8 cellular contexts compared by ENCODE assay signal in the genomic region with DNA sequence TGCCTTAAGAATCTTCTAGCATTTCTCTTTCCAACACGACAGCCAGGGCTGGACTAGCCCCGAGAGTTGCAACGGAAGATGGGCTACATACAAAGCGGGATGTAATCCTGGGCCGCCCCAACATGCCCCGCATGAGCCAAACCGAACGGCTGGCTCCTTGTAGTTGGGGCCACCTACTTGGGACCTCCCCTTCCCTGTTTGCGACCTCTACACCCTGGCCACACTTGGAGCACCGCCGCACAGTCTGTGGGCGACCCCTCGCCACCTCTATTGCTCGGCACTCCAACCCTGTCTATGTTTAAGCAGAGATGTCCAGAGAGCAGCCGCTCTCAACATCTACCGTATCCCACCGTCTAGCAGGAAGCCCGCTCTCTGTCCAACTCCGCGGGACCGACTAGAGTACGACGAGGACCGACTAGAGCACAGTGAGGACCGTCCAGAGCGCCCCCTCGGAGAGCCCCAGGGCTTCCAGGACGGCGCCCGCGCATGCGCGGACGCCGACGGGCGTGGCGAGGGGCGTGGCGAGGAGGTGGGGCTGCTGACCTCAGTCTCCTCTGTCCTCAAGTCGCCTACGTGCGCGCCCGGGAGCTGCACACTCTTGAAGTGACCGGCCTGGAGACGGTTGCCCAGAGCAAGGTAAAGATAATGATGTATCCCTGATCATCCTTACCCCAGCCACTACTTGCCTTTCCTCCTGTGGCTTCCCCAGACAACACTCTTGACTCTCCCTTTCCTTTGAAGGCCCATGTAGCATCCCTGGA. TPM values are rescaled to one million over a fixed set of nuclear protein-coding genes. Genes with fewer than 3 reads are reported as not detected.
DNase-seq lines count a peak whose midpoint lies in the region; ATAC-seq and TF ChIP-seq lines count a peak whose summit lies in the region.

No MANE protein-coding gene starts in this region.

- no CpG with 5 or more reads among the region's 47 CpGs for WGBS in iPS DF 6.9 (ENCODE audit: insufficient coverage, insufficient read length)

- peak overlapping the region; percentile 93 for H3K4me2 ChIP-seq in GM23338
- H3K4me2 ChIP-seq in skeletal muscle satellite cell (ENCODE audit: low read length): peak overlapping the region; percentile 80

- no peaks in the 10 kb centered on the region; the same call in 1 of the 2 replicates for H4K20me1 ChIP-seq in GM23338 (replicated peaks; ENCODE audit: insufficient read depth)

- H3K27ac ChIP-seq in GM23338 (ENCODE audit: low read depth): no peak overlapping the region
- no peak overlapping the region for H3K27ac ChIP-seq in iPS DF 6.9 (ENCODE audit: low read length)
- no peak overlapping the region for H3K27ac ChIP-seq in SJCRH30

- H3K4me1 ChIP-seq in GM23338 (ENCODE audit: insufficient read depth) (peaks cover 11% of the 10 kb centered on the region), iPS DF 6.9 (ENCODE audit: control insufficient read depth, insufficient read depth, low read length) (peaks cover 5% of the 10 kb centered on the region; the same call in 1 of the 2 replicates), skeletal muscle satellite cell (ENCODE audit: control insufficient read depth, insufficient read depth, low read length) (peaks cover 31% of the 10 kb centered on the region), SJCRH30 (no peaks in the 10 kb centered on the region)

- peak overlapping the region; percentile 99 for H2AFZ ChIP-seq in GM23338

- H3K9me3 Mint-ChIP-seq in GM23338: peaks cover 21% of the 10 kb centered on the region

- in situ Hi-C loops in astrocyte of the spinal cord (cut with HindIII; ENCODE audit: low sequenced_read_pairs): no loop called here

- TF ChIP-seq CTCF in GM23338 (conservative IDR thresholded peaks at IDR 0.05; ENCODE audit: low read depth in 2 of 2) (peak in 1 of 2 experiments; percentile 31; a peak in 2 of 4 replicates), astrocyte of the spinal cord (IDR thresholded peaks at IDR 0.05; ENCODE audit: low read depth, low read length) (peak; percentile 17)

- H3K4me3 ChIP-seq in GM23338 (peak overlapping the region; percentile 76), astrocyte of the spinal cord (ENCODE audit: low read depth, low read length) (peak overlapping the region; percentile 60), iPS DF 6.9 (ENCODE audit: low read length) (peak overlapping the region; percentile 39; the same call in 1 of the 2 replicates), skeletal muscle satellite cell (ENCODE audit: low read length) (peak overlapping the region; percentile 65), SJCRH30 (no peak overlapping the region)

- H3K27me3 Mint-ChIP-seq in GM23338 (ENCODE audit: insufficient read depth, low read depth, poor library complexity): peaks cover 76% of the 10 kb centered on the region

- no peaks in the 10 kb centered on the region for H3K9me2 ChIP-seq in GM23338 (ENCODE audit: insufficient read depth)

- DNase-seq in GM04504 (ENCODE audit: low read depth) (peak; percentile 82), GM23338 (ENCODE audit: low spot score) (peak; percentile 95), MV-4-11 (lab: John Stamatoyannopoulos, UW) (peak; percentile 79), T1000 (lab: John Stamatoyannopoulos, UW) (peak; percentile 83), astrocyte of the spinal cord (ENCODE audit: low read depth, low spot score) (peak; percentile 90), iPS DF 6.9 (ENCODE audit: low read depth, low spot score) (peak; percentile 68), SJCRH30 (no peak)

- no peaks in the 10 kb centered on the region for H3K36me3 Mint-ChIP-seq in GM23338 (ENCODE audit: low read depth)

- H3K27ac Mint-ChIP-seq in GM23338: no peak overlapping the region

- H3K9me3 ChIP-seq in iPS DF 6.9 (ENCODE audit: control insufficient read depth, insufficient read depth, low read length): no peaks in the 10 kb centered on the region
- no peaks in the 10 kb centered on the region for H3K9me3 ChIP-seq in skeletal muscle satellite cell (replicated peaks; ENCODE audit: low read length)
- H3K9me3 ChIP-seq in SJCRH30 (replicated peaks): no peaks in the 10 kb centered on the region

- no peaks in the 10 kb centered on the region for H3K36me3 ChIP-seq in GM23338 (ENCODE audit: insufficient read depth)
- no peaks in the 10 kb centered on the region for H3K36me3 ChIP-seq in iPS DF 6.9 (ENCODE audit: control insufficient read depth, insufficient read depth, low read length)
- H3K36me3 ChIP-seq in skeletal muscle satellite cell (ENCODE audit: insufficient read depth, low read length): peaks cover 6% of the 10 kb centered on the region
- H3K36me3 ChIP-seq in SJCRH30: no peaks in the 10 kb centered on the region

- peak overlapping the region; percentile 86 for H3K9ac ChIP-seq in skeletal muscle satellite cell (ENCODE audit: low read depth, low read length)

- H3K27me3 ChIP-seq in GM23338 (ENCODE audit: insufficient read depth) (peaks cover 64% of the 10 kb centered on the region), iPS DF 6.9 (ENCODE audit: control insufficient read depth, insufficient read depth, low read length) (peaks cover 24% of the 10 kb centered on the region), skeletal muscle satellite cell (ENCODE audit: control insufficient read depth, insufficient read depth, low read length) (no peaks in the 10 kb centered on the region), SJCRH30 (no peaks in the 10 kb centered on the region)

- peaks cover 4% of the 10 kb centered on the region; the same call in 1 of the 2 replicates for H3F3A ChIP-seq in GM23338 (replicated peaks; ENCODE audit: low read depth)

- peaks cover 16% of the 10 kb centered on the region for H3K4me1 Mint-ChIP-seq in GM23338

- peak overlapping the region; percentile 74 for H3K4me3 Mint-ChIP-seq in GM23338

- no peaks in the 10 kb centered on the region for H3K79me2 ChIP-seq in GM23338 (replicated peaks; ENCODE audit: insufficient read depth)

- peak; percentile 83 for ATAC-seq in GM23338

TF ChIP-seq in GM23338, 12 proteins besides CTCF, POLR2A, EP300 and RAD21:
- TF ChIP-seq NANOG (IDR thresholded peaks at IDR 0.05; ENCODE audit: borderline replicate concordance) (no peak), JUNB (IDR thresholded peaks at IDR 0.05; ENCODE audit: unreplicated experiment) (no peak), POLR2AphosphoS5 (IDR thresholded peaks at IDR 0.05; ENCODE audit: low read depth) (peak; percentile 81), CREB1 (CRISPR knock-in tag; IDR thresholded peaks at IDR 0.05; ENCODE audit: low read depth) (peak; percentile 68)
- TF ChIP-seq, protein P1, sequence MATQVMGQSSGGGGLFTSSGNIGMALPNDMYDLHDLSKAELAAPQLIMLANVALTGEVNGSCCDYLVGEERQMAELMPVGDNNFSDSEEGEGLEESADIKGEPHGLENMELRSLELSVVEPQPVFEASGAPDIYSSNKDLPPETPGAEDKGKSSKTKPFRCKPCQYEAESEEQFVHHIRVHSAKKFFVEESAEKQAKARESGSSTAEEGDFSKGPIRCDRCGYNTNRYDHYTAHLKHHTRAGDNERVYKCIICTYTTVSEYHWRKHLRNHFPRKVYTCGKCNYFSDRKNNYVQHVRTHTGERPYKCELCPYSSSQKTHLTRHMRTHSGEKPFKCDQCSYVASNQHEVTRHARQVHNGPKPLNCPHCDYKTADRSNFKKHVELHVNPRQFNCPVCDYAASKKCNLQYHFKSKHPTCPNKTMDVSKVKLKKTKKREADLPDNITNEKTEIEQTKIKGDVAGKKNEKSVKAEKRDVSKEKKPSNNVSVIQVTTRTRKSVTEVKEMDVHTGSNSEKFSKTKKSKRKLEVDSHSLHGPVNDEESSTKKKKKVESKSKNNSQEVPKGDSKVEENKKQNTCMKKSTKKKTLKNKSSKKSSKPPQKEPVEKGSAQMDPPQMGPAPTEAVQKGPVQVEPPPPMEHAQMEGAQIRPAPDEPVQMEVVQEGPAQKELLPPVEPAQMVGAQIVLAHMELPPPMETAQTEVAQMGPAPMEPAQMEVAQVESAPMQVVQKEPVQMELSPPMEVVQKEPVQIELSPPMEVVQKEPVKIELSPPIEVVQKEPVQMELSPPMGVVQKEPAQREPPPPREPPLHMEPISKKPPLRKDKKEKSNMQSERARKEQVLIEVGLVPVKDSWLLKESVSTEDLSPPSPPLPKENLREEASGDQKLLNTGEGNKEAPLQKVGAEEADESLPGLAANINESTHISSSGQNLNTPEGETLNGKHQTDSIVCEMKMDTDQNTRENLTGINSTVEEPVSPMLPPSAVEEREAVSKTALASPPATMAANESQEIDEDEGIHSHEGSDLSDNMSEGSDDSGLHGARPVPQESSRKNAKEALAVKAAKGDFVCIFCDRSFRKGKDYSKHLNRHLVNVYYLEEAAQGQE (IDR thresholded peaks at IDR 0.05; ENCODE audit: unreplicated experiment): no peak

RNA-seq across cellular contexts. Expression of a gene that starts 32.3 kb away (rescaled TPM):
- 6.3 and 7.2 TPM in 2 replicates for total RNA-seq in GM23338 (2014; rRNA removed; shearing (Covaris generic))
- polyA plus RNA-seq in GM23338 (2016; fragmentation: Nextera tagmentation; extraction: Ambion mirVana): 3.6 and 5.3 TPM in 2 replicates
- total RNA-seq in skeletal muscle satellite cell (2012; rRNA removed): 147 and 206 TPM in 2 replicates
- total RNA-seq in SJCRH30 (2014; rRNA removed; shearing (Covaris generic)): 6.2 and 12.8 TPM in 2 replicates

RNA-seq across cellular contexts. Expression of a gene that starts 44.0 kb away (rescaled TPM):
- total RNA-seq in GM23338 (2014; rRNA removed; shearing (Covaris generic)): 1,789 and 2,206 TPM in 2 replicates
- polyA plus RNA-seq in GM23338 (2016; fragmentation: Nextera tagmentation; extraction: Ambion mirVana): 4,618 and 6,020 TPM in 2 replicates
- total RNA-seq in skeletal muscle satellite cell (2012; rRNA removed): 6,738 and 7,377 TPM in 2 replicates
- 496 and 686 TPM in 2 replicates for total RNA-seq in SJCRH30 (2014; rRNA removed; shearing (Covaris generic))

Comparison
In these comparisons a context has a peak if more than half of its experiments do, and no peak if none do; other contexts are left out.
1. DNase-seq: peak in GM04504 (single experiment), GM23338 (single experiment), MV-4-11 (single experiment), T1000 (single experiment), astrocyte of the spinal cord (single experiment) and iPS DF 6.9 (single experiment); none in SJCRH30 (0 of 2).